In the genomic region with DNA sequence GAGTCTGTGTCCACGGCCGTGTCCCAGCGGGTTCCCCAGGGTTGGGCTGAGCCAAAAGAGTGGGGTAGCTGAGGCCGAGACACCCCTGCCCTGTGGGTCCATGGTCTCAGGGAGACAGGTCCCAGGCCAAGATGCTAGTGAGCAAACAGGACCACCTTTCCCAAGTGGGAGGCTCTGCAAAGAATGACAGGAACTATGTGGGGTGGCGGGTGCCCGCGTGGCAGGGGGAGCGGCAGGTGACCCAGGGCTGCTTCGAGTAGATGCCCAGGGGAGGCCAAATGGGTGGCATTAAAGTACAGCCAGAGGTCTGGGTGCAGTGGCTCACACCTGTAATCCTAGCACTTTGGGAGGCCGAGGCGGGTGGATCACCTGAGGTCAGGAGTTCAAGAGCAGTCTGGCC, we compare ENCODE assay signal across 2 cellular contexts.
TF ChIP-seq lines count a peak whose summit lies in the region.

No MANE protein-coding gene starts in this region.

TF ChIP-seq in HepG2, 621 proteins besides CTCF, POLR2A, EP300 and RAD21:
- TF ChIP-seq POLR2G (IDR thresholded peaks at IDR 0.05; ENCODE audit: low read depth, low read length) (0 out of 2 replicates have a peak, but pooled peaks have one; percentile 9), ZKSCAN1 (IDR thresholded peaks at IDR 0.05; ENCODE audit: low read length) (no peak)

TF ChIP-seq in H1, 55 proteins besides CTCF, POLR2A, EP300 and RAD21:
- TF ChIP-seq EGR1 (IDR thresholded peaks at IDR 0.05; ENCODE audit: borderline replicate concordance, low read depth, low read length), result no peak
- no peak for TF ChIP-seq CHD1 (IDR thresholded peaks at IDR 0.05; ENCODE audit: low read depth, low read length)
- no peak for TF ChIP-seq GTF2F1 (IDR thresholded peaks at IDR 0.05; ENCODE audit: borderline replicate concordance, low read depth, low read length)
- no peak for TF ChIP-seq FOSL1 (IDR thresholded peaks at IDR 0.05; ENCODE audit: insufficient read depth, low read depth, low read length)
- no peak for TF ChIP-seq SP4 (IDR thresholded peaks at IDR 0.05; ENCODE audit: low read length)
- TF ChIP-seq GABPA (IDR thresholded peaks at IDR 0.05; ENCODE audit: borderline replicate concordance, insufficient read depth, low read length), result no peak
- no peak for TF ChIP-seq HDAC6 (IDR thresholded peaks at IDR 0.05; ENCODE audit: low read depth, low read length)
- no peak for TF ChIP-seq BACH1 (IDR thresholded peaks at IDR 0.05; ENCODE audit: low read length)
